1 cellular context compared by ENCODE assay signal in genomic region chr22:39279170-39279850, GRCh38.
TF ChIP-seq lines count a peak whose summit lies in the region.

No MANE protein-coding gene starts in this region.

TF ChIP-seq in IMR-90, 13 proteins besides CTCF, POLR2A, EP300 and RAD21:
- no peak for TF ChIP-seq MAFK (IDR thresholded peaks at IDR 0.05; ENCODE audit: low read depth, low read length)
- no peak for TF ChIP-seq CHD1 (IDR thresholded peaks at IDR 0.05; ENCODE audit: low read depth, low read length)
- TF ChIP-seq MAZ (IDR thresholded peaks at IDR 0.05; ENCODE audit: borderline replicate concordance, low read depth, low read length): no peak
- TF ChIP-seq FOS (IDR thresholded peaks at IDR 0.05; ENCODE audit: low read depth, low read length): no peak
- TF ChIP-seq NFE2L2 (IDR thresholded peaks at IDR 0.05; ENCODE audit: low read depth, low read length): no peak
